Comparison of ENCODE assay signal across 2 cellular contexts in the genomic region with DNA sequence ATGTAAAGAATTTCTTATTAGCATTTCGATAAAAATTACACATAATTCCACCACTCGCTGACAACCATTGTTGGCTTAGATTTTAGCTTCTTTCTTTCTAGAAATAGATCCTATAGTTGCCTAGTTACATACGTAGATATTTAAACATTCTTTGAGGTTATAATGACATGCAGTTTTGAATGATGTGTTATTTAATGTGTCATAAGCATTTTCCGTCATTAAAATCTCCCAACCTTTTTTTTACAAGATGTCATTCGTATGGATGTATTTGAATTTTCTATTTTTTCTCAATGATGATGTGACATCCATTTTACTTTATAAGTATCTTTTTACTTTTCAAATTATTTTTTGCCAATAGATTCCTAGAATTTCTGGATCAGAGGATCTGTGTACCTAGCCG.
TF ChIP-seq lines count a peak whose summit lies in the region.

No MANE protein-coding gene starts in this region.

TF ChIP-seq in K562, 482 proteins besides CTCF, POLR2A, EP300 and RAD21:
- TF ChIP-seq BRF1 (IDR thresholded peaks at IDR 0.05; ENCODE audit: borderline replicate concordance, extremely low read depth, insufficient read length) (no peak), ZNF133 (CRISPR knock-in tag; IDR thresholded peaks at IDR 0.05) (no peak), HNRNPLL (IDR thresholded peaks at IDR 0.05; ENCODE audit: low read depth, low read length, poor library complexity, severe bottlenecking) (no peak), KLF16 (IDR thresholded peaks at IDR 0.05) (no peak), ZNF316 (IDR thresholded peaks at IDR 0.05) (peak; percentile 54), ZNF324 (CRISPR knock-in tag; IDR thresholded peaks at IDR 0.05) (no peak), CTBP1 (IDR thresholded peaks at IDR 0.05; ENCODE audit: borderline replicate concordance) (no peak)

TF ChIP-seq in neural cell, 6 proteins besides CTCF, POLR2A, EP300 and RAD21:
- TF ChIP-seq SMC3 (conservative IDR thresholded peaks at IDR 0.05; ENCODE audit: poor library complexity) (no peak), POLR2AphosphoS5 (IDR thresholded peaks at IDR 0.05) (no peak), MXI1 (conservative IDR thresholded peaks at IDR 0.05; ENCODE audit: poor library complexity, severe bottlenecking) (no peak)
- TF ChIP-seq, protein P1, sequence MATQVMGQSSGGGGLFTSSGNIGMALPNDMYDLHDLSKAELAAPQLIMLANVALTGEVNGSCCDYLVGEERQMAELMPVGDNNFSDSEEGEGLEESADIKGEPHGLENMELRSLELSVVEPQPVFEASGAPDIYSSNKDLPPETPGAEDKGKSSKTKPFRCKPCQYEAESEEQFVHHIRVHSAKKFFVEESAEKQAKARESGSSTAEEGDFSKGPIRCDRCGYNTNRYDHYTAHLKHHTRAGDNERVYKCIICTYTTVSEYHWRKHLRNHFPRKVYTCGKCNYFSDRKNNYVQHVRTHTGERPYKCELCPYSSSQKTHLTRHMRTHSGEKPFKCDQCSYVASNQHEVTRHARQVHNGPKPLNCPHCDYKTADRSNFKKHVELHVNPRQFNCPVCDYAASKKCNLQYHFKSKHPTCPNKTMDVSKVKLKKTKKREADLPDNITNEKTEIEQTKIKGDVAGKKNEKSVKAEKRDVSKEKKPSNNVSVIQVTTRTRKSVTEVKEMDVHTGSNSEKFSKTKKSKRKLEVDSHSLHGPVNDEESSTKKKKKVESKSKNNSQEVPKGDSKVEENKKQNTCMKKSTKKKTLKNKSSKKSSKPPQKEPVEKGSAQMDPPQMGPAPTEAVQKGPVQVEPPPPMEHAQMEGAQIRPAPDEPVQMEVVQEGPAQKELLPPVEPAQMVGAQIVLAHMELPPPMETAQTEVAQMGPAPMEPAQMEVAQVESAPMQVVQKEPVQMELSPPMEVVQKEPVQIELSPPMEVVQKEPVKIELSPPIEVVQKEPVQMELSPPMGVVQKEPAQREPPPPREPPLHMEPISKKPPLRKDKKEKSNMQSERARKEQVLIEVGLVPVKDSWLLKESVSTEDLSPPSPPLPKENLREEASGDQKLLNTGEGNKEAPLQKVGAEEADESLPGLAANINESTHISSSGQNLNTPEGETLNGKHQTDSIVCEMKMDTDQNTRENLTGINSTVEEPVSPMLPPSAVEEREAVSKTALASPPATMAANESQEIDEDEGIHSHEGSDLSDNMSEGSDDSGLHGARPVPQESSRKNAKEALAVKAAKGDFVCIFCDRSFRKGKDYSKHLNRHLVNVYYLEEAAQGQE (IDR thresholded peaks at IDR 0.05; ENCODE audit: borderline replicate concordance) = no peak
